Comparison of ENCODE assay signal across 19 cellular contexts in genomic region chr9:9091387-9091786, GRCh38.
DNase-seq lines count a peak whose midpoint lies in the region; ATAC-seq, FAIRE-seq and TF ChIP-seq lines count a peak whose summit lies in the region.
"Had no signal": no experiment of that assay in that cellular context is flagged by ENCODE, and none has a peak within 500 bp of the region (broad histone marks: within the 10 kb centered on the region; RNA-seq: fewer than 3 reads in every experiment).

No MANE protein-coding gene starts in this region.

- H3K4me1 Mint-ChIP-seq in GM23338, result no peaks in the 10 kb centered on the region
- H3K4me1 Mint-ChIP-seq: CD4-positive, CD25-positive, alpha-beta regulatory T cell had no signal

- H3K4me1 ChIP-seq in GM23338 (ENCODE audit: insufficient read depth), result no peaks in the 10 kb centered on the region
- no peaks in the 10 kb centered on the region for H3K4me1 ChIP-seq in liver (ENCODE audit: control insufficient read depth in 4 of 4, insufficient read depth in 4 of 4, low read length in 3 of 4)
- H3K4me1 ChIP-seq in small intestine (ENCODE audit: control insufficient read depth in 2 of 2, insufficient read depth in 1 of 2, low read depth in 1 of 2, low read length in 1 of 2), result no peaks in the 10 kb centered on the region
- no peaks in the 10 kb centered on the region for H3K4me1 ChIP-seq in suprapubic skin
- H3K4me1 ChIP-seq: Peyer's patch had no signal

- H3K9me3 ChIP-seq in liver (ENCODE audit: control insufficient read depth in 4 of 4, low read length in 3 of 4) (no peaks in the 10 kb centered on the region), small intestine (ENCODE audit: control insufficient read depth, low read depth) (no peaks in the 10 kb centered on the region), suprapubic skin (no peaks in the 10 kb centered on the region)
- H3K9me3 ChIP-seq: Peyer's patch had no signal

- no peak overlapping the region for H3K4me3 Mint-ChIP-seq in GM23338
- H3K4me3 Mint-ChIP-seq: CD4-positive, CD25-positive, alpha-beta regulatory T cell had no signal

- H3K27ac ChIP-seq in GM23338 (ENCODE audit: low read depth), result no peak overlapping the region
- no peak overlapping the region for H3K27ac ChIP-seq in liver (ENCODE audit: low read depth in 1 of 2, low read length in 2 of 2)
- H3K27ac ChIP-seq in small intestine (ENCODE audit: low read depth in 1 of 2, low read length in 1 of 2), result no peak overlapping the region
- no peak overlapping the region for H3K27ac ChIP-seq in suprapubic skin
- H3K27ac ChIP-seq: HL-60, Peyer's patch, SK-N-MC had no signal

- no peak for TF ChIP-seq POLR2A in suprapubic skin (IDR thresholded peaks at IDR 0.05)

- H3K27me3 ChIP-seq in GM23338 (ENCODE audit: insufficient read depth) (no peaks in the 10 kb centered on the region), liver (ENCODE audit: control insufficient read depth in 4 of 4, insufficient read depth in 4 of 4, low read length in 3 of 4) (no peaks in the 10 kb centered on the region), small intestine (ENCODE audit: control insufficient read depth in 2 of 2, insufficient read depth in 2 of 2, low read length in 2 of 2) (no peaks in the 10 kb centered on the region), suprapubic skin (no peaks in the 10 kb centered on the region)
- H3K27me3 ChIP-seq: Peyer's patch had no signal

- no peak for ATAC-seq in GM23338

- H3K36me3 ChIP-seq in GM23338 (ENCODE audit: insufficient read depth) (no peaks in the 10 kb centered on the region), liver (ENCODE audit: control insufficient read depth in 4 of 4, insufficient read depth in 3 of 4, low read depth in 1 of 4, low read length in 3 of 4) (no peaks in the 10 kb centered on the region), small intestine (ENCODE audit: control insufficient read depth in 2 of 2, insufficient read depth in 2 of 2, low read length in 2 of 2) (no peaks in the 10 kb centered on the region), suprapubic skin (no peaks in the 10 kb centered on the region)
- H3K36me3 ChIP-seq: Peyer's patch had no signal

- no peak for TF ChIP-seq RAD21 in liver (IDR thresholded peaks at IDR 0.05)

- no peak for TF ChIP-seq EP300 in suprapubic skin (IDR thresholded peaks at IDR 0.05)

- H4K20me1 ChIP-seq in GM23338 (replicated peaks; ENCODE audit: insufficient read depth), result no peaks in the 10 kb centered on the region

- H3K4me2 ChIP-seq in GM23338, result no peak overlapping the region

- in situ Hi-C loops in astrocyte of the spinal cord (cut with HindIII; ENCODE audit: low sequenced_read_pairs), result no loop called here

- H3K36me3 Mint-ChIP-seq in GM23338 (ENCODE audit: low read depth), result no peaks in the 10 kb centered on the region
- H3K36me3 Mint-ChIP-seq: CD4-positive, CD25-positive, alpha-beta regulatory T cell had no signal

- no peak overlapping the region for H2AFZ ChIP-seq in GM23338

- FAIRE-seq in small intestine (lab: Jason Lieb, UNC), result no peak
- FAIRE-seq: GM19239 had no signal

- H3K79me2 ChIP-seq in GM23338 (replicated peaks; ENCODE audit: insufficient read depth), result no peaks in the 10 kb centered on the region

- no peaks in the 10 kb centered on the region for H3K9me2 ChIP-seq in GM23338 (ENCODE audit: insufficient read depth)

- DNase-seq in GM23338 (ENCODE audit: low spot score) (no peak), Kasumi-1 (lab: John Stamatoyannopoulos, UW) (peak; percentile 0 to 2), astrocyte of the spinal cord (ENCODE audit: low read depth, low spot score) (peak; percentile 9), small intestine (no peak), C1 segment of cervical spinal cord (lab: John Stamatoyannopoulos, UW) (no peak), suprapubic skin (ENCODE audit: low spot score in 2 of 2) (no peak)
- DNase-seq: AML-193; CD4-positive, CD25-positive, alpha-beta regulatory T cell; DMS53; KBM-7; NCI-H1048; NCI-H2081 treated with DMSO at 0.1 percent for 48 hours; NCI-H510A treated with DMSO at 0.1 percent for 48 hours; Peyer's patch; Right ventricle myocardium superior had no signal

- no peaks in the 10 kb centered on the region for H3F3A ChIP-seq in GM23338 (replicated peaks; ENCODE audit: low read depth)

- H3K4me3 ChIP-seq in GM23338, result no peak overlapping the region
- no peak overlapping the region for H3K4me3 ChIP-seq in astrocyte of the spinal cord (ENCODE audit: low read depth, low read length)
- no peak overlapping the region for H3K4me3 ChIP-seq in liver (ENCODE audit: low read depth in 1 of 3, low read length in 3 of 3)
- H3K4me3 ChIP-seq in small intestine (ENCODE audit: low read depth in 1 of 2, low read length in 2 of 2), result no peak overlapping the region
- H3K4me3 ChIP-seq in suprapubic skin, result no peak overlapping the region
- H3K4me3 ChIP-seq: Peyer's patch, SK-N-MC had no signal

- H3K9ac ChIP-seq in liver (ENCODE audit: low read depth in 1 of 2, low read length in 2 of 2), result no peak overlapping the region

- H3K27me3 Mint-ChIP-seq in GM23338 (ENCODE audit: insufficient read depth, low read depth, poor library complexity), result peaks cover 2% of the 10 kb centered on the region
- H3K27me3 Mint-ChIP-seq: CD4-positive, CD25-positive, alpha-beta regulatory T cell had no signal

- TF ChIP-seq CTCF in GM23338 (conservative IDR thresholded peaks at IDR 0.05; ENCODE audit: low read depth in 2 of 2), result no peak
- TF ChIP-seq CTCF in astrocyte of the spinal cord (IDR thresholded peaks at IDR 0.05; ENCODE audit: low read depth, low read length), result no peak
- no peak for TF ChIP-seq CTCF in liver (IDR thresholded peaks at IDR 0.05; ENCODE audit: low read depth, low read length, missing input control)
- TF ChIP-seq CTCF in suprapubic skin (IDR thresholded peaks at IDR 0.05), result no peak

- H3K9me3 Mint-ChIP-seq in GM23338, result no peaks in the 10 kb centered on the region; the same call in 2 of the 3 replicates

- H3K27ac Mint-ChIP-seq in GM23338, result no peak overlapping the region
- H3K27ac Mint-ChIP-seq: CD4-positive, CD25-positive, alpha-beta regulatory T cell had no signal

TF ChIP-seq in GM23338, 12 proteins besides CTCF, POLR2A, EP300 and RAD21:
- TF ChIP-seq EZH2 (IDR thresholded peaks at IDR 0.05; ENCODE audit: low read depth, unreplicated experiment) (no peak), JUNB (IDR thresholded peaks at IDR 0.05; ENCODE audit: unreplicated experiment) (no peak), POLR2AphosphoS5 (IDR thresholded peaks at IDR 0.05; ENCODE audit: low read depth) (no peak), REST (IDR thresholded peaks at IDR 0.05; ENCODE audit: unreplicated experiment) (peak; percentile 67)

TF ChIP-seq in liver, 16 proteins besides CTCF, POLR2A, EP300 and RAD21:
- TF ChIP-seq ATF3 (IDR thresholded peaks at IDR 0.05) (no peak), REST (IDR thresholded peaks at IDR 0.05) (peak; percentile 95)
TF ChIP-seq in liver: peak in this region for 1.

Comparison
In these comparisons a context has a peak if more than half of its experiments do, and no peak if none do; other contexts are left out.
1. DNase-seq: peak in Kasumi-1 (2 of 2) and astrocyte of the spinal cord (single experiment); none in GM23338 (single experiment), small intestine (single experiment), C1 segment of cervical spinal cord (0 of 14) and suprapubic skin (0 of 2).